30 cellular contexts compared by ENCODE assay signal in the genomic region with DNA sequence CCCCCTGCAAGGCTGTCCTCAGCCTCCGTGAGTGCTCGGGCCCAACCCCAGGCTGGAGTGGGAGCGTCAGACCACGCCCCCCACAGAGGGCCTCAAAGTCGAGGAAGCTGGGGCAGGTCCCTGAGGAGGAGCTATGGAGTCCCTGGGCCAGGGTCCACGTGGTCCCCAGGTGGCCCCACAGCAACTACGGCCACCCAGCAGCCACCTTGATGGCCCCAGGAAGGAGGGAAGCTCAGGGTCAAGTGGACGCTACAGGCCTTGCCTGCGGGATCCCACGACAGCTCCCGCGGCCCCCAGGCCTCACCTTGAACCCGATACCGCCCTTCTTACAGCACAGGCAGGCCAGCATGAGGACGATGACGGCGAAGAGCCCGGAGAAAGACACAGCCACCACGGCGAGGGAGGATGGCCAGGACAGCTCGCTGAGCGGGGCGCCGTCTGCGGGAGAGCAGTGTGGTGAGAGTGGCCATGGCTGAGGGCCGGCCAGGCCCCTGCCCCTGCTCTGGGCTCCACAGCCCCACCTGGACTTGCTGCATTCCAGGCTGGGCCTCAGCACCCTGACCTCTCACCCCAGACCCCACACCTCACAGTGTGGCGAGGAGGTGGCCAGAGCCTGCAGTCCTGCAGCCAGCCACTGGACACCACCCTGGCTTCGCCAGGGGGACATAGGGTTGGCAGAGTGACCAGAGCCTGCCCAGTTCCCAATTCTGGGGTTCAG. TPM values are rescaled to one million over a fixed set of nuclear protein-coding genes. Genes with fewer than 3 reads are reported as not detected.
"Had no signal": no experiment of that assay in that cellular context is flagged by ENCODE, and none has a peak within 500 bp of the region (broad histone marks: within the 10 kb centered on the region; RNA-seq: fewer than 3 reads in every experiment).

No MANE protein-coding gene starts in this region.

- H3K9me3 ChIP-seq: ascending aorta, body of pancreas had no signal

- H3K27me3 ChIP-seq: ascending aorta, body of pancreas had no signal

- H3K4me3 ChIP-seq: ascending aorta, body of pancreas had no signal

- DNase-seq: activated CD4-positive, alpha-beta T cell treated with anti-CD3 and anti-CD28 coated beads for 48 hours; activated CD4-positive, alpha-beta T cell treated with anti-CD3 and anti-CD28 coated beads, Interleukin-2, amount 50 U/mL, for 48 hours; activated CD4-positive, CD25-positive, alpha-beta regulatory T cell treated with anti-CD3 and anti-CD28 coated beads, Interleukin-2, amount 50 U/mL, for 72 hours; activated CD8-positive, alpha-beta memory T cell treated with anti-CD3 and anti-CD28 coated beads, Interleukin-2, amount 10 ng/mL, durations not matched to agents 7 days and 5 days; activated effector memory CD4-positive, alpha-beta T cell treated with Interleukin-2 at 50 U/mL for 16 hours; activated naive CD4-positive, alpha-beta T cell; activated T-cell treated with anti-CD3 and anti-CD28 coated beads, Interleukin-2, amount 50 U/mL, for 24 hours; body of pancreas; KBM-7; NCI-H1048; NCI-H1417; NCI-H2029; NCI-H2107; NCI-H2171 treated with DMSO at 0.1 percent for 48 hours; NCI-H226; NCI-H510A; NCI-H526 treated with DMSO at 0.1 percent for 48 hours; NK-92 treated with Interleukin-12 subunit alpha and Interleukin-12 subunit beta, amount 100 ng/mL, for 24 hours; PC-3; SHP77 treated with DMSO at 0.1 percent for 48 hours; T-helper 17 cell; T-helper 9 cell had no signal

- ATAC-seq: activated CD8-positive, alpha-beta memory T cell treated with anti-CD3 and anti-CD28 coated beads, Interleukin-2, amount 10 ng/mL, durations not matched to agents 7 days and 5 days; body of pancreas; PC-3; T-helper 17 cell; WTC11 had no signal

- H3K36me3 ChIP-seq: ascending aorta had no signal

- H3K4me1 ChIP-seq: ascending aorta, body of pancreas had no signal

- FAIRE-seq: bronchial epithelial cell, RCC 7860 had no signal

- H3K27ac ChIP-seq: ascending aorta, body of pancreas had no signal

RNA-seq across cellular contexts. Expression of gene PVALEF, which starts 31.1 kb away (rescaled TPM):
- total RNA-seq: activated CD8-positive, alpha-beta memory T cell treated with anti-CD3 and anti-CD28 coated beads, Interleukin-2, amount 10 ng/mL, durations not matched to agents 7 days and 5 days; activated T-helper 1 cell treated with anti-CD3 and anti-CD28 coated beads, Interleukin-12 subunit alpha, Interleukin-12 subunit beta, Interleukin-2, Interleukin-4 antibody, amounts not matched to agents 30 ng/mL and 10 ng/mL and 1 ng/mL, durations not matched to agents 14 hours and 24 hours and 36 hours; ascending aorta; body of pancreas; bronchial epithelial cell; LHCN-M2; M059J; PC-3; SK-MEL-5; T-helper 17 cell; WTC11 had no signal

RNA-seq across cellular contexts. Expression of gene AATK, which starts 31.8 kb away (rescaled TPM):
- total RNA-seq: M059J had no signal
